ENCODE assay signal across 8 cellular contexts in the genomic region with DNA sequence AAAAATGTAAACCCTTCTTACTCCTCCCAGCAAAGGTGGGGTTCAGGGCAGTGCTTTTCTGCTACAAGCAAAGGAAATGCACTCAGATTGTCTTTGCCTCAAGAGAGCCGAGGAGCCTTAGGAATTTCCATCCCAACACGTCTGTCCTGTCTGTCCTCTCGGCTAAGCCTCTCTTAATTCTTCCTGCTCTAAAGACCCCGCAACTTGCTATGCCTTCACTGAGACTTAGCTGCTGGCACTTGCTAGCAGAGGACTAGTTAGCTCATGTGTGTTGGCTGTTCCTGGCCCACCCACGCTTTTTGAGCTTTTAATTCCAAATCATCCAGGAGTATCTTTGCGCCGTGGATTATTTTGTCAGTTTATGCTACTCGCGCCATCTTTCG. TPM values are rescaled to one million over a fixed set of nuclear protein-coding genes. Genes with fewer than 3 reads are reported as not detected.
DNase-seq lines count a peak whose midpoint lies in the region; ATAC-seq and TF ChIP-seq lines count a peak whose summit lies in the region.

No MANE protein-coding gene starts in this region.

- peaks cover 5% of the 10 kb centered on the region for H3K27me3 Mint-ChIP-seq in activated naive CD4-positive, alpha-beta T cell treated with anti-CD3 and anti-CD28 coated beads for 36 hours (ENCODE audit: low read depth)
- peaks cover 6% of the 10 kb centered on the region for H3K27me3 Mint-ChIP-seq in activated T-cell treated with anti-CD3 and anti-CD28 coated beads, Interleukin-2, amount 50 U/mL, for 72 hours (ENCODE audit: low read depth)
- peaks cover 18% of the 10 kb centered on the region for H3K27me3 Mint-ChIP-seq in type B pancreatic cell

- peaks cover 22% of the 10 kb centered on the region for H3K27me3 ChIP-seq in iPS-20b (ENCODE audit: insufficient read depth, low read length)

- peak overlapping the region; percentile 97 for H3K27ac Mint-ChIP-seq in activated naive CD4-positive, alpha-beta T cell treated with anti-CD3 and anti-CD28 coated beads for 36 hours
- peak overlapping the region; percentile 99 for H3K27ac Mint-ChIP-seq in activated T-cell treated with anti-CD3 and anti-CD28 coated beads, Interleukin-2, amount 50 U/mL, for 72 hours
- peak overlapping the region; percentile 93 for H3K27ac Mint-ChIP-seq in type B pancreatic cell

- peaks cover 13% of the 10 kb centered on the region; the same call in 1 of the 2 replicates for H3K4me1 ChIP-seq in iPS-20b (ENCODE audit: insufficient read depth, low read length)

- peak overlapping the region; percentile 82; the same call in 1 of the 2 replicates for H3K9ac ChIP-seq in iPS-20b (ENCODE audit: low read depth, low read length)

- H3K4me1 Mint-ChIP-seq in activated naive CD4-positive, alpha-beta T cell treated with anti-CD3 and anti-CD28 coated beads for 36 hours (ENCODE audit: low read depth) = peaks cover 56% of the 10 kb centered on the region
- peaks cover 61% of the 10 kb centered on the region for H3K4me1 Mint-ChIP-seq in activated T-cell treated with anti-CD3 and anti-CD28 coated beads, Interleukin-2, amount 50 U/mL, for 72 hours (ENCODE audit: low read depth)
- H3K4me1 Mint-ChIP-seq in type B pancreatic cell (ENCODE audit: unreplicated experiment) = peaks cover 36% of the 10 kb centered on the region

- ATAC-seq in activated T-cell treated with anti-CD3 and anti-CD28 coated beads, Interleukin-2, amount 50 U/mL, for 72 hours (replicated peaks in 1 of 2) = no peak
- ATAC-seq in HG03342 (IDR thresholded peaks at IDR 0.05; ENCODE audit: unreplicated experiment) = no peak
- no peak for ATAC-seq in HG03571 (IDR thresholded peaks at IDR 0.05; ENCODE audit: unreplicated experiment)
- no peak for ATAC-seq in GM18520 (IDR thresholded peaks at IDR 0.05; ENCODE audit: unreplicated experiment)

- no peak for TF ChIP-seq CTCF in type B pancreatic cell (conservative IDR thresholded peaks at IDR 0.05)

- peak overlapping the region; percentile 100 for H3K4me3 Mint-ChIP-seq in activated naive CD4-positive, alpha-beta T cell treated with anti-CD3 and anti-CD28 coated beads for 36 hours
- peak overlapping the region; percentile 99 to 100 for H3K4me3 Mint-ChIP-seq in activated T-cell treated with anti-CD3 and anti-CD28 coated beads, Interleukin-2, amount 50 U/mL, for 72 hours
- peak overlapping the region; percentile 99 for H3K4me3 Mint-ChIP-seq in type B pancreatic cell

- H3K9me3 ChIP-seq in iPS-20b (ENCODE audit: insufficient read depth, low read depth, low read length) = no peaks in the 10 kb centered on the region

- peaks cover 41% of the 10 kb centered on the region for H3K36me3 ChIP-seq in iPS-20b (ENCODE audit: insufficient read depth, low read depth, low read length)

- CTCF ChIA-PET in activated naive CD4-positive, alpha-beta T cell treated with anti-CD3 and anti-CD28 coated beads for 36 hours (lab: Charles Lee) = interaction anchor here (1.0 to 5.1 kb wide), 8 partner anchors 12 to 227 kb away, joined by 3 to 91 read pairs (median 4); no protein-coding TSS in a partner anchor

- intact Hi-C loops in activated naive CD4-positive, alpha-beta T cell treated with anti-CD3 and anti-CD28 coated beads for 36 hours (cut with micrococcal nuclease) = loop anchor here (1.0 to 5.0 kb wide), 5 partner anchors 35 to 431 kb away; a partner anchor contains a TSS

- H3K4me3 ChIP-seq in iPS-20b (ENCODE audit: low read length) = peak overlapping the region; percentile 85

- peak overlapping the region; percentile 26 for H3K27ac ChIP-seq in iPS-20b (ENCODE audit: low read length)

- peaks cover 36% of the 10 kb centered on the region for H3K36me3 Mint-ChIP-seq in activated naive CD4-positive, alpha-beta T cell treated with anti-CD3 and anti-CD28 coated beads for 36 hours (ENCODE audit: low read depth)
- H3K36me3 Mint-ChIP-seq in activated T-cell treated with anti-CD3 and anti-CD28 coated beads, Interleukin-2, amount 50 U/mL, for 72 hours (ENCODE audit: insufficient read depth in 2 of 2) = peaks cover 4 to 12% of the 10 kb centered on the region in 2 donors
- peaks cover 25% of the 10 kb centered on the region for H3K36me3 Mint-ChIP-seq in type B pancreatic cell

- H3K9me3 Mint-ChIP-seq in activated naive CD4-positive, alpha-beta T cell treated with anti-CD3 and anti-CD28 coated beads for 36 hours = no peaks in the 10 kb centered on the region
- H3K9me3 Mint-ChIP-seq in activated T-cell treated with anti-CD3 and anti-CD28 coated beads, Interleukin-2, amount 50 U/mL, for 72 hours = no peaks in the 10 kb centered on the region
- H3K9me3 Mint-ChIP-seq in type B pancreatic cell = no peaks in the 10 kb centered on the region

- DNase-seq in activated naive CD4-positive, alpha-beta T cell treated with anti-CD3 and anti-CD28 coated beads for 36 hours = no peak
- no peak for DNase-seq in activated naive CD4-positive, alpha-beta T cell treated with anti-CD3 and anti-CD28 coated beads, Interleukin-2, amount 50 U/mL, for 16 hours
- no peak for DNase-seq in activated T-cell treated with anti-CD3 and anti-CD28 coated beads, Interleukin-2, amount 50 U/mL, for 72 hours
- DNase-seq in type B pancreatic cell (ENCODE audit: extremely low spot score, unreplicated experiment) = no peak

RNA-seq across cellular contexts. Expression of a gene that starts 0.5 kb away (rescaled TPM):
- 100 to 1,000 TPM; 213 to 230 TPM for total RNA-seq in activated naive CD4-positive, alpha-beta T cell treated with anti-CD3 and anti-CD28 coated beads for 36 hours
- 100 to 1,000 TPM in 1 of 2 donors, 10 to 100 TPM in 1; 94.5 to 113 TPM for total RNA-seq in activated T-cell treated with anti-CD3 and anti-CD28 coated beads, Interleukin-2, amount 50 U/mL, for 72 hours
- 47.2 and 63.6 TPM in 2 replicates for total RNA-seq in type B pancreatic cell (ENCODE audit: low replicate concordance)

RNA-seq across cellular contexts. Expression of a gene that starts 7.8 kb away (rescaled TPM):
- not detected for total RNA-seq in activated naive CD4-positive, alpha-beta T cell treated with anti-CD3 and anti-CD28 coated beads for 36 hours
- total RNA-seq in activated T-cell treated with anti-CD3 and anti-CD28 coated beads, Interleukin-2, amount 50 U/mL, for 72 hours = under 1 TPM; 0.43 to 0.49 TPM
- 3.8 TPM in 1 of 2 replicates, not detected in the other for total RNA-seq in type B pancreatic cell (ENCODE audit: low replicate concordance)

RNA-seq across cellular contexts. Expression of a gene that starts 34.5 kb away (rescaled TPM):
- 10 to 100 TPM; 90.8 to 96.3 TPM for total RNA-seq in activated naive CD4-positive, alpha-beta T cell treated with anti-CD3 and anti-CD28 coated beads for 36 hours
- 100 to 1,000 TPM; 165 to 170 TPM for total RNA-seq in activated T-cell treated with anti-CD3 and anti-CD28 coated beads, Interleukin-2, amount 50 U/mL, for 72 hours
- total RNA-seq in type B pancreatic cell (ENCODE audit: low replicate concordance) = 99.5 and 99.6 TPM in 2 replicates

RNA-seq across cellular contexts. Expression of a gene that starts 59.9 kb away (rescaled TPM):
- under 1 TPM; 0.69 to 0.79 TPM for total RNA-seq in activated naive CD4-positive, alpha-beta T cell treated with anti-CD3 and anti-CD28 coated beads for 36 hours
- 1 to 10 TPM; 2.2 to 3.1 TPM for total RNA-seq in activated T-cell treated with anti-CD3 and anti-CD28 coated beads, Interleukin-2, amount 50 U/mL, for 72 hours
- total RNA-seq in type B pancreatic cell (ENCODE audit: low replicate concordance) = 1.4 and 4.9 TPM in 2 replicates
